In the genomic region with DNA sequence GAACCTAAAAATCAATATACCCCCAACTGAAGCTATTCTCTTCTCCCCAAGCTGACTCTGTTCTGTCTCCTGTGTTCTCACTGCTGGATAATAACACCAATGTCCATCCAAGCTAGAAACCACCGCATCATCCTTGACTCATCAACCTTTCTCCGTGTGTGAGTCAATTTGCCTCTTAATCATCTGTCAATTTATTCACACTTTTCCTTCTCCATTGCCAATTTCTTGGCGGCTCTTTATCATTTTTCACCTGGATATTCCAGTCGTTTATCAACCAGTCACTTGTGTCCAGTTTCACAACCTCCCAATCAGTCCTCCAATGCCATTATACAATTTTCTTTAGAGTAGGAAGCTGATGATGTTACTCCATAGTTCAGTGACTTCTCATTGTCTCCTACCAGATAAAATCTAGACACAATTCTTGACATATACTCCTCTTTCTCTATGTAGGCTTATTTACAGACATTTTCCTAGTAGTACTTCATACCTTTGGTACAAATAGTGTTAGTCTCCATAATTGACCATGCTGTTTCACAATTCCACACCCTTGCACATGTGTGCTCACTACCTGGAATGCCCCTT, we compare ENCODE assay signal across 15 cellular contexts. TPM values are rescaled to one million over a fixed set of nuclear protein-coding genes. Genes with fewer than 3 reads are reported as not detected.
A peak's percentile ranks its signal among the peaks of the same experiment; 100 is the strongest.
DNase-seq lines count a peak whose midpoint lies in the region; ATAC-seq, FAIRE-seq and TF ChIP-seq lines count a peak whose summit lies in the region.
"Had no signal": no experiment of that assay in that cellular context is flagged by ENCODE, and none has a peak within 500 bp of the region (broad histone marks: within the 10 kb centered on the region; RNA-seq: fewer than 3 reads in every experiment).

No MANE protein-coding gene starts in this region.

- no peak for FAIRE-seq in astrocyte (lab: Jason Lieb, UNC)
- FAIRE-seq: A204.1 had no signal

- no peak overlapping the region for H3K9ac ChIP-seq in astrocyte (ENCODE audit: low read length)

- POLR2A ChIA-PET in MCF 10A (lab: Yijun Ruan, JAX): interaction anchor here (0.6 to 1.7 kb wide), 2 partner anchors 10 to 154 kb away, joined by 3 read pairs; no protein-coding TSS in a partner anchor

- no peak overlapping the region for H3K4me3 Mint-ChIP-seq in MCF 10A (ENCODE audit: unreplicated experiment)
- peak overlapping the region; percentile 18 for H3K4me3 Mint-ChIP-seq in astrocyte (ENCODE audit: unreplicated experiment)
- H3K4me3 Mint-ChIP-seq: brain had no signal

- BruUV-seq in MCF 10A (replicated peaks; lab: Mats Ljungman, UMichigan): no TSS peak

- no peaks in the 10 kb centered on the region for H3K27me3 Mint-ChIP-seq in MCF 10A (ENCODE audit: insufficient read depth, unreplicated experiment)
- H3K27me3 Mint-ChIP-seq in astrocyte (ENCODE audit: low read depth, unreplicated experiment): no peaks in the 10 kb centered on the region

- whole genome bisulfite sequencing in upper lobe of left lung, 2 donors: 70 to 75% methylated on average over 4 of the region's 4 CpGs

- TF ChIP-seq POLR2A in breast epithelium (IDR thresholded peaks at IDR 0.05): no peak
- TF ChIP-seq POLR2A in upper lobe of left lung (IDR thresholded peaks at IDR 0.05): no peak

- H3K79me2 ChIP-seq in astrocyte (ENCODE audit: insufficient read depth, low read length): no peaks in the 10 kb centered on the region

- H3K27ac Mint-ChIP-seq in MCF 10A (ENCODE audit: low read depth, unreplicated experiment) (peak overlapping the region; percentile 18), astrocyte (ENCODE audit: unreplicated experiment) (peak overlapping the region; percentile 42)
- H3K27ac Mint-ChIP-seq: brain had no signal

- H3K27ac ChIP-seq in breast epithelium (no peak overlapping the region), astrocyte (ENCODE audit: low read depth, low read length) (no peak overlapping the region), upper lobe of left lung (peak overlapping the region in 3 of 4 donors; percentile 2 to 30 (median 18))
- H3K27ac ChIP-seq: SJCRH30 had no signal

- ATAC-seq in upper lobe of left lung (ENCODE audit: low FRiP score in 2 of 2): no peak

- TF ChIP-seq CTCF in MCF 10A (IDR thresholded peaks at IDR 0.05; ENCODE audit: unreplicated experiment): no peak
- TF ChIP-seq CTCF in breast epithelium (IDR thresholded peaks at IDR 0.05): no peak
- no peak for TF ChIP-seq CTCF in astrocyte (IDR thresholded peaks at IDR 0.05; ENCODE audit: insufficient read depth, low read depth, low read length)
- TF ChIP-seq CTCF in upper lobe of left lung (IDR thresholded peaks at IDR 0.05): no peak

- H3K36me3 ChIP-seq in breast epithelium: no peaks in the 10 kb centered on the region
- H3K36me3 ChIP-seq in astrocyte (ENCODE audit: insufficient read depth, low read length): no peaks in the 10 kb centered on the region
- no peaks in the 10 kb centered on the region for H3K36me3 ChIP-seq in upper lobe of left lung
- H3K36me3 ChIP-seq: SJCRH30 had no signal

- peaks cover 49% of the 10 kb centered on the region for H3K4me1 Mint-ChIP-seq in MCF 10A (ENCODE audit: insufficient read depth, unreplicated experiment)
- H3K4me1 Mint-ChIP-seq in astrocyte (ENCODE audit: low read depth, unreplicated experiment): peaks cover 59% of the 10 kb centered on the region
- H3K4me1 Mint-ChIP-seq: brain had no signal

- CTCF ChIA-PET in MCF 10A (lab: Yijun Ruan, JAX): interaction anchor here (1.1 kb wide), 1 partner anchor 160 kb away, joined by 5 read pairs; no protein-coding TSS in a partner anchor

- no peak overlapping the region for H3K4me3 ChIP-seq in breast epithelium
- H3K4me3 ChIP-seq in astrocyte (ENCODE audit: insufficient read depth, low read depth, low read length): no peak overlapping the region
- H3K4me3 ChIP-seq in upper lobe of left lung: no peak overlapping the region
- H3K4me3 ChIP-seq: SJCRH30 had no signal

- no peaks in the 10 kb centered on the region for H3K27me3 ChIP-seq in breast epithelium
- H3K27me3 ChIP-seq in astrocyte (ENCODE audit: insufficient read depth, low read length): no peaks in the 10 kb centered on the region
- H3K27me3 ChIP-seq in upper lobe of left lung: no peaks in the 10 kb centered on the region
- H3K27me3 ChIP-seq: SJCRH30 had no signal

- intact Hi-C loops in MCF 10A (cut with micrococcal nuclease): no loop called here
- intact Hi-C loops in breast epithelium (cut with DNase I; ENCODE audit: low total_unique reads): no loop called here
- intact Hi-C loops in posterior cingulate gyrus (cut with DNase I): no loop called here

- H3K36me3 Mint-ChIP-seq in MCF 10A (ENCODE audit: insufficient read depth, unreplicated experiment) (peaks cover 8% of the 10 kb centered on the region), astrocyte (ENCODE audit: low read depth, unreplicated experiment) (no peaks in the 10 kb centered on the region)
- H3K36me3 Mint-ChIP-seq: brain had no signal

- H3K4me1 ChIP-seq in breast epithelium (no peaks in the 10 kb centered on the region), astrocyte (ENCODE audit: insufficient read depth, low read length) (peaks cover 47% of the 10 kb centered on the region), upper lobe of left lung (peaks cover 19 to 39% (median 28%) of the 10 kb centered on the region in 4 donors)

- TF ChIP-seq EP300 in upper lobe of left lung (IDR thresholded peaks at IDR 0.05): no peak

- H3K9me3 ChIP-seq in breast epithelium: no peaks in the 10 kb centered on the region
- no peaks in the 10 kb centered on the region for H3K9me3 ChIP-seq in astrocyte (ENCODE audit: insufficient read depth, low read depth, low read length)
- no peaks in the 10 kb centered on the region for H3K9me3 ChIP-seq in upper lobe of left lung
- H3K9me3 ChIP-seq: SJCRH30 had no signal

- H3K4me2 ChIP-seq in astrocyte (ENCODE audit: low read length): peak overlapping the region; percentile 54

- no peak overlapping the region for H2AFZ ChIP-seq in astrocyte (ENCODE audit: low read depth, low read length)

- H4K20me1 ChIP-seq in astrocyte (ENCODE audit: insufficient read depth, low read length): no peaks in the 10 kb centered on the region

- H3K9me3 Mint-ChIP-seq in MCF 10A (ENCODE audit: unreplicated experiment) (no peaks in the 10 kb centered on the region), astrocyte (ENCODE audit: unreplicated experiment) (no peaks in the 10 kb centered on the region)
- H3K9me3 Mint-ChIP-seq: brain had no signal

- DNase-seq in MCF 10A (ENCODE audit: unreplicated experiment): peak; percentile 86
- DNase-seq in breast epithelium (ENCODE audit: low spot score in 2 of 2): no peak
- peak; percentile 82 for DNase-seq in astrocyte (ENCODE audit: low read depth)
- DNase-seq in iris pigment epithelial cell (ENCODE audit: low read depth): peak; percentile 85
- DNase-seq in upper lobe of left lung: no peak
- DNase-seq in stimulated activated CD4-positive, alpha-beta T cell treated with anti-CD3 and anti-CD28 coated beads, Interleukin-4, amount 100 ng/mL, for 1 hour: no peak
- DNase-seq in NCI-H774 (lab: John Stamatoyannopoulos, UW): no peak
- DNase-seq in posterior cingulate gyrus: no peak
- DNase-seq: activated T-cell treated with anti-CD3 and anti-CD28 coated beads, Interleukin-2, amount 50 U/mL, for 1 hour; NCI-H510A; occipital lobe; SJCRH30; stimulated activated CD4-positive, alpha-beta T cell treated with anti-CD3 and anti-CD28 coated beads, Interleukin-2, amount 100 ng/mL, for 48 hours had no signal

RNA-seq across cellular contexts. Expression of a gene that starts 45.5 kb away (rescaled TPM):
- total RNA-seq in MCF 10A (2022): 3.7 and 3.9 TPM in 2 replicates
- total RNA-seq in breast epithelium: 100 to 1,000 TPM; 179 to 225 (median 222) TPM
- 16.0 and 20.3 TPM in 2 replicates for total RNA-seq in astrocyte
- 100 to 1,000 TPM in 1 of 6 donors, 10 to 100 TPM in 5; 69.1 to 103 (median 85.8) TPM for total RNA-seq in upper lobe of left lung

Comparison
In these comparisons a context has a peak if more than half of its experiments do, and no peak if none do; other contexts are left out.
1. DNase-seq: peak in MCF 10A (single experiment), astrocyte (single experiment) and iris pigment epithelial cell (single experiment); none in breast epithelium (0 of 2), upper lobe of left lung (0 of 2), stimulated activated CD4-positive, alpha-beta T cell treated with anti-CD3 and anti-CD28 coated beads, Interleukin-4, amount 100 ng/mL, for 1 hour (single experiment), NCI-H774 (single experiment) and posterior cingulate gyrus (0 of 10).
2. H3K27ac ChIP-seq: peak in upper lobe of left lung (3 of 4); none in breast epithelium (0 of 2) and astrocyte (single experiment).